In genomic region chr17:30093463-30094147, GRCh38 we compare ENCODE assay signal across 8 cellular contexts. TPM values are rescaled to one million over a fixed set of nuclear protein-coding genes. Genes with fewer than 3 reads are reported as not detected.
DNase-seq lines count a peak whose midpoint lies in the region; ATAC-seq, FAIRE-seq and TF ChIP-seq lines count a peak whose summit lies in the region.

No MANE protein-coding gene starts in this region.

- no peak overlapping the region for H3K27ac ChIP-seq in parathyroid adenoma

- CTCF ChIA-PET in activated naive CD4-positive, alpha-beta T cell treated with anti-CD3 and anti-CD28 coated beads, Interleukin-2, amount 10 ng/mL, durations not matched to agents 7 days and 5 days (lab: Charles Lee), result interaction anchor here (0.5 to 5.8 kb wide), 25 partner anchors 12 to 524 kb away, joined by 3 to 44 read pairs (median 4); partner anchors contain the start of gene TP53I13

- no peaks in the 10 kb centered on the region for H3K9me3 Mint-ChIP-seq in activated naive CD4-positive, alpha-beta T cell treated with anti-CD3 and anti-CD28 coated beads, Interleukin-2, amount 10 ng/mL, durations not matched to agents 7 days and 5 days

- peaks cover 4% of the 10 kb centered on the region for H3K4me1 Mint-ChIP-seq in activated naive CD4-positive, alpha-beta T cell treated with anti-CD3 and anti-CD28 coated beads, Interleukin-2, amount 10 ng/mL, durations not matched to agents 7 days and 5 days

- peak; percentile 89 for TF ChIP-seq RAD21 in Ishikawa (IDR thresholded peaks at IDR 0.05; ENCODE audit: low read depth)

- DNase-seq in DMS153 treated with DMSO at 0.1 percent for 48 hours (lab: John Stamatoyannopoulos, UW; ENCODE audit: unreplicated experiment), result peak; percentile 54
- DNase-seq in RCC 7860 (ENCODE audit: low spot score), result peak; percentile 40
- peak; percentile 48 for DNase-seq in activated naive CD4-positive, alpha-beta T cell treated with anti-CD3 and anti-CD28 coated beads, Interleukin-2, amount 10 ng/mL, durations not matched to agents 7 days and 5 days
- DNase-seq in glomerular endothelial cell (ENCODE audit: extremely low read depth, low read depth, low spot score), result peak; percentile 50

- TF ChIP-seq EP300 in Ishikawa (IDR thresholded peaks at IDR 0.05; ENCODE audit: borderline replicate concordance), result no peak

- no peaks in the 10 kb centered on the region for H3K36me3 Mint-ChIP-seq in activated naive CD4-positive, alpha-beta T cell treated with anti-CD3 and anti-CD28 coated beads, Interleukin-2, amount 10 ng/mL, durations not matched to agents 7 days and 5 days

- no peak overlapping the region for H3K4me3 Mint-ChIP-seq in activated naive CD4-positive, alpha-beta T cell treated with anti-CD3 and anti-CD28 coated beads, Interleukin-2, amount 10 ng/mL, durations not matched to agents 7 days and 5 days

- H2AFZ ChIP-seq in parathyroid adenoma, result peak overlapping the region; percentile 21

- peak overlapping the region; percentile 17 for H3K4me2 ChIP-seq in parathyroid adenoma (ENCODE audit: low read length)

- no peaks in the 10 kb centered on the region for H3K79me2 ChIP-seq in parathyroid adenoma

- no peak overlapping the region for H3K4me3 ChIP-seq in parathyroid adenoma (ENCODE audit: low read depth, low read length)

- H3K36me3 ChIP-seq in parathyroid adenoma (ENCODE audit: control insufficient read depth, insufficient read depth, low read length), result no peaks in the 10 kb centered on the region

- no peak overlapping the region for H3K27ac Mint-ChIP-seq in activated naive CD4-positive, alpha-beta T cell treated with anti-CD3 and anti-CD28 coated beads, Interleukin-2, amount 10 ng/mL, durations not matched to agents 7 days and 5 days

- no peak overlapping the region for H3K9ac ChIP-seq in parathyroid adenoma

- ATAC-seq in HG02610 (IDR thresholded peaks at IDR 0.05; ENCODE audit: unreplicated experiment) (no peak), GM18907 (IDR thresholded peaks at IDR 0.05; ENCODE audit: unreplicated experiment) (no peak)

- H3K27me3 ChIP-seq in parathyroid adenoma (ENCODE audit: control insufficient read depth, insufficient read depth, low read length), result no peaks in the 10 kb centered on the region

- H3K4me1 ChIP-seq in parathyroid adenoma, result no peaks in the 10 kb centered on the region

- FAIRE-seq in RCC 7860 (lab: Jason Lieb, UNC), result peak; percentile 30

- peaks cover 41% of the 10 kb centered on the region for H3K27me3 Mint-ChIP-seq in activated naive CD4-positive, alpha-beta T cell treated with anti-CD3 and anti-CD28 coated beads, Interleukin-2, amount 10 ng/mL, durations not matched to agents 7 days and 5 days

- TF ChIP-seq CTCF in parathyroid adenoma (IDR thresholded peaks at IDR 0.05), result peak; percentile 89

- no peaks in the 10 kb centered on the region for H3K9me3 ChIP-seq in parathyroid adenoma (ENCODE audit: control insufficient read depth, low read length)

TF ChIP-seq in Ishikawa, 13 proteins besides CTCF, POLR2A, EP300 and RAD21:
- no peak for TF ChIP-seq REST (IDR thresholded peaks at IDR 0.05; ENCODE audit: low read depth)
- no peak for TF ChIP-seq EGR1 (IDR thresholded peaks at IDR 0.05)
- TF ChIP-seq MAX (IDR thresholded peaks at IDR 0.05), result no peak
- no peak for TF ChIP-seq CREB1 (IDR thresholded peaks at IDR 0.05; ENCODE audit: low read depth)

RNA-seq across cellular contexts. Expression of gene NSRP1, which starts 23.0 kb away (rescaled TPM):
- 5.1 and 13.0 TPM in 2 replicates for total RNA-seq in glomerular endothelial cell
